8 cellular contexts compared by ENCODE assay signal in the genomic region with DNA sequence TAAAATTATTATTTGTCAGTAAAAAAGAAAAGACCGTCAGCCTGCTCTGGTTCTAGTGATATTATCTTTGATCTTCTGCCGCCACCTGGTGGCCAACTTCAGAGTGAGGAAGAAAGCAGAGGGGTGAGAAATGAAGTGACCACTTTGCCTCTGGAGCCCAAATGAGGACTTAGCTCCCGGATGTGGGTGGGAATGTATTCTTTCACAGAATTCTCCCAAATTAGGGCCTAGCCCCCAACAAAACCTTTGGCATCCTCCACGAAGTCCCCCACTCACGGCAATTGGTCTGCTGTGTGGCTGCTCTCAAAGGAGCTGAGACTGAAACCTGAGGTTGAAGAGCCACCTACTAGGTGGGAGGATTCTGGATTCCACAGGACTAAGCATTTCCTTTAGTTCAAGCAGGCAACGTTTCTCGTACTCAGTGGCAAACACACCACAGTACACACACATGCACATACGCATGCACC. TPM values are rescaled to one million over a fixed set of nuclear protein-coding genes. Genes with fewer than 3 reads are reported as not detected.
DNase-seq lines count a peak whose midpoint lies in the region; ATAC-seq and TF ChIP-seq lines count a peak whose summit lies in the region.

No MANE protein-coding gene starts in this region.

- peaks cover 39 to 53% (median 51%) of the 10 kb centered on the region in 3 donors for H3K4me1 Mint-ChIP-seq in T-cell
- peaks cover 51% of the 10 kb centered on the region for H3K4me1 Mint-ChIP-seq in activated naive CD8-positive, alpha-beta T cell treated with anti-CD3 and anti-CD28 coated beads, Interleukin-2, amount 50 U/mL, for 24 hours

- H3K4me3 Mint-ChIP-seq in T-cell = peak overlapping the region; percentile 59 to 68 (median 64)
- H3K4me3 Mint-ChIP-seq in activated naive CD8-positive, alpha-beta T cell treated with anti-CD3 and anti-CD28 coated beads, Interleukin-2, amount 50 U/mL, for 24 hours = peak overlapping the region; percentile 71

- peaks cover 10% of the 10 kb centered on the region for H3K27me3 ChIP-seq in left ventricle myocardium inferior (ENCODE audit: low read depth)

- peak; percentile 28 for DNase-seq in COR-L47 (lab: John Stamatoyannopoulos, UW)
- DNase-seq in NCI-H1092 (lab: John Stamatoyannopoulos, UW) = peak; percentile 64
- DNase-seq in T-cell = peak; percentile 37 to 84 (median 73)
- peak; percentile 81 for DNase-seq in activated naive CD8-positive, alpha-beta T cell treated with anti-CD3 and anti-CD28 coated beads, Interleukin-2, amount 50 U/mL, for 24 hours
- peak; percentile 72 for DNase-seq in left ventricle myocardium inferior
- peak; percentile 48 for DNase-seq in renal cortical epithelial cell (ENCODE audit: low read depth)

- ATAC-seq in GM21576 (IDR thresholded peaks at IDR 0.05; ENCODE audit: unreplicated experiment) (peak; percentile 36), T-cell (replicated peaks in 1 of 4) (peak; percentile 13 to 34 (median 20)), HG03095 (IDR thresholded peaks at IDR 0.05; ENCODE audit: unreplicated experiment) (no peak)
- peak; percentile 72 for ATAC-seq in activated naive CD8-positive, alpha-beta T cell treated with anti-CD3 and anti-CD28 coated beads, Interleukin-2, amount 50 U/mL, for 24 hours

- no peaks in the 10 kb centered on the region for H3K36me3 ChIP-seq in left ventricle myocardium inferior

- intact Hi-C loops in left ventricle myocardium inferior (cut with micrococcal nuclease) = no loop called here

- H3K27me3 Mint-ChIP-seq in T-cell = no peaks in the 10 kb centered on the region
- no peaks in the 10 kb centered on the region for H3K27me3 Mint-ChIP-seq in activated naive CD8-positive, alpha-beta T cell treated with anti-CD3 and anti-CD28 coated beads, Interleukin-2, amount 50 U/mL, for 24 hours

- H3K27ac Mint-ChIP-seq in T-cell = peak overlapping the region; percentile 83 to 84
- peak overlapping the region; percentile 94 for H3K27ac Mint-ChIP-seq in activated naive CD8-positive, alpha-beta T cell treated with anti-CD3 and anti-CD28 coated beads, Interleukin-2, amount 50 U/mL, for 24 hours

- no peaks in the 10 kb centered on the region for H3K36me3 Mint-ChIP-seq in T-cell
- peaks cover 3% of the 10 kb centered on the region for H3K36me3 Mint-ChIP-seq in activated naive CD8-positive, alpha-beta T cell treated with anti-CD3 and anti-CD28 coated beads, Interleukin-2, amount 50 U/mL, for 24 hours (ENCODE audit: low read depth)

- CTCF ChIA-PET in T-cell (lab: Charles Lee) = interaction anchor here (0.9 to 2.8 kb wide), 14 partner anchors 9 to 926 kb away, joined by 3 to 37 read pairs (median 5); a partner anchor contains a TSS

- peak overlapping the region; percentile 16 for H3K27ac ChIP-seq in left ventricle myocardium inferior (replicated peaks)

- H3K4me3 ChIP-seq in left ventricle myocardium inferior = no peak overlapping the region

- peak; percentile 89 for TF ChIP-seq CTCF in left ventricle myocardium inferior (IDR thresholded peaks at IDR 0.05; ENCODE audit: borderline replicate concordance)

- H3K9me3 ChIP-seq in left ventricle myocardium inferior (replicated peaks) = no peaks in the 10 kb centered on the region

- no peaks in the 10 kb centered on the region for H3K9me3 Mint-ChIP-seq in T-cell
- no peaks in the 10 kb centered on the region for H3K9me3 Mint-ChIP-seq in activated naive CD8-positive, alpha-beta T cell treated with anti-CD3 and anti-CD28 coated beads, Interleukin-2, amount 50 U/mL, for 24 hours

- POLR2A ChIA-PET in T-cell (lab: Charles Lee) = interaction anchor here in 1 of 2 donors (1.0 kb wide), 1 partner anchor 12 kb away, joined by 5 read pairs; no protein-coding TSS in a partner anchor

- H3K4me1 ChIP-seq in left ventricle myocardium inferior = peaks cover 12% of the 10 kb centered on the region

RNA-seq across cellular contexts. Expression of a gene that starts 4.9 kb away (rescaled TPM):
- 10 to 100 TPM; 35.0 to 46.9 (median 43.5) TPM for total RNA-seq in T-cell
- 5.7 TPM for total RNA-seq in left ventricle myocardium inferior
- total RNA-seq in renal cortical epithelial cell = 25.5 and 41.5 TPM in 2 replicates

Comparison
In these comparisons a context has a peak if more than half of its experiments do, and no peak if none do; other contexts are left out.
1. DNase-seq: peak in every context shown above with its lines; median percentile 81 in activated naive CD8-positive, alpha-beta T cell treated with anti-CD3 and anti-CD28 coated beads, Interleukin-2, amount 50 U/mL, for 24 hours; 73 in T-cell; 72 in left ventricle myocardium inferior; 64 in NCI-H1092; 48 in renal cortical epithelial cell; 28 in COR-L47.